In genomic region chr11:61602775-61603569, GRCh38 we compare ENCODE assay signal across 10 cellular contexts. TPM values are rescaled to one million over a fixed set of nuclear protein-coding genes. Genes with fewer than 3 reads are reported as not detected.
DNase-seq lines count a peak whose midpoint lies in the region; ATAC-seq, FAIRE-seq and TF ChIP-seq lines count a peak whose summit lies in the region.
"Had no signal": no experiment of that assay in that cellular context is flagged by ENCODE, and none has a peak within 500 bp of the region (broad histone marks: within the 10 kb centered on the region; RNA-seq: fewer than 3 reads in every experiment).

No MANE protein-coding gene starts in this region.

- no peak overlapping the region for H3K4me3 Mint-ChIP-seq in activated CD4-positive, alpha-beta T cell treated with anti-CD3 and anti-CD28 coated beads for 36 hours
- H3K4me3 Mint-ChIP-seq: naive B cell had no signal

- ATAC-seq in activated CD4-positive, alpha-beta T cell treated with anti-CD3 and anti-CD28 coated beads for 36 hours = no peak

- peaks cover 16% of the 10 kb centered on the region for H3K27me3 Mint-ChIP-seq in activated CD4-positive, alpha-beta T cell treated with anti-CD3 and anti-CD28 coated beads for 36 hours

- in situ Hi-C loops in astrocyte of the cerebellum (cut with HindIII; ENCODE audit: low sequenced_read_pairs) = no loop called here

- H3K4me1 ChIP-seq in keratinocyte (ENCODE audit: control insufficient read depth, extremely low read depth, insufficient read depth, low read length) = peaks cover 24% of the 10 kb centered on the region

- H3K36me3 ChIP-seq in keratinocyte (ENCODE audit: control insufficient read depth in 2 of 2, extremely low read depth in 1 of 2, insufficient read depth in 2 of 2, low read length in 2 of 2) = no peaks in the 10 kb centered on the region

- H3K27ac ChIP-seq in keratinocyte (ENCODE audit: control insufficient read depth, insufficient read depth, low read length) = peak overlapping the region; percentile 85
- H3K27ac ChIP-seq: 22Rv1 had no signal

- CTCF ChIA-PET in activated CD4-positive, alpha-beta T cell treated with anti-CD3 and anti-CD28 coated beads for 36 hours (lab: Charles Lee) = no interaction called here

- no peaks in the 10 kb centered on the region for H3K79me2 ChIP-seq in keratinocyte (ENCODE audit: control insufficient read depth, insufficient read depth, low read length)

- DNase-seq in NCI-H1092 treated with DMSO at 0.1 percent for 48 hours (lab: John Stamatoyannopoulos, UW) (peak; percentile 45), NCI-H1092 (lab: John Stamatoyannopoulos, UW) (no peak), astrocyte of the cerebellum (ENCODE audit: low read depth) (peak; percentile 70), keratinocyte (ENCODE audit: low read depth, low spot score) (peak; percentile 97), urothelium cell line (ENCODE audit: low spot score) (peak; percentile 73), NCI-H2196 (lab: John Stamatoyannopoulos, UW; ENCODE audit: unreplicated experiment) (no peak), NCI-H1436 (lab: John Stamatoyannopoulos, UW) (no peak)
- no peak for DNase-seq in activated CD4-positive, alpha-beta T cell treated with anti-CD3 and anti-CD28 coated beads for 36 hours
- DNase-seq: naive B cell had no signal

- H3K4me1 Mint-ChIP-seq in activated CD4-positive, alpha-beta T cell treated with anti-CD3 and anti-CD28 coated beads for 36 hours = no peaks in the 10 kb centered on the region
- H3K4me1 Mint-ChIP-seq: naive B cell had no signal

- POLR2A ChIA-PET in activated CD4-positive, alpha-beta T cell treated with anti-CD3 and anti-CD28 coated beads for 36 hours (lab: Charles Lee) = no interaction called here

- H3K36me3 Mint-ChIP-seq in activated CD4-positive, alpha-beta T cell treated with anti-CD3 and anti-CD28 coated beads for 36 hours (ENCODE audit: low read depth) = no peaks in the 10 kb centered on the region
- H3K36me3 Mint-ChIP-seq: naive B cell had no signal

- H3K4me3 ChIP-seq in astrocyte of the cerebellum (ENCODE audit: low read depth, low read length) (no peak overlapping the region), keratinocyte (ENCODE audit: control insufficient read depth in 2 of 3, extremely low read depth in 1 of 3, insufficient read depth in 2 of 3, low read depth in 1 of 3, low read length in 3 of 3) (peak overlapping the region in 1 of 3 experiments; percentile 54)

- peaks cover 7% of the 10 kb centered on the region for H3K27me3 ChIP-seq in keratinocyte (ENCODE audit: control insufficient read depth, extremely low read depth, insufficient read depth, low read length)

- peak overlapping the region; percentile 65 for H3K4me2 ChIP-seq in keratinocyte (ENCODE audit: control insufficient read depth, extremely low read depth, insufficient read depth, low read depth, low read length)

- peak overlapping the region; percentile 71 for H3K9ac ChIP-seq in keratinocyte (ENCODE audit: control insufficient read depth, extremely low read depth, insufficient read depth, low read length)

- no peaks in the 10 kb centered on the region for H3K9me3 ChIP-seq in keratinocyte (ENCODE audit: control insufficient read depth, low read depth, low read length)

- no peak overlapping the region for H3K27ac Mint-ChIP-seq in activated CD4-positive, alpha-beta T cell treated with anti-CD3 and anti-CD28 coated beads for 36 hours
- H3K27ac Mint-ChIP-seq: naive B cell had no signal

- H4K20me1 ChIP-seq in keratinocyte (ENCODE audit: control insufficient read depth, extremely low read depth, insufficient read depth, low read length) = no peaks in the 10 kb centered on the region

- intact Hi-C loops in activated CD4-positive, alpha-beta T cell treated with anti-CD3 and anti-CD28 coated beads for 36 hours (cut with DNase I, micrococcal nuclease) = no loop called here

- H3K9me1 ChIP-seq in keratinocyte (ENCODE audit: control insufficient read depth, extremely low read depth, insufficient read depth, low read length) = peaks cover 3% of the 10 kb centered on the region

- FAIRE-seq in keratinocyte (lab: Jason Lieb, UNC) (peak; percentile 91), urothelium cell line (lab: Jason Lieb, UNC) (peak; percentile 27)

- H2AFZ ChIP-seq in keratinocyte (ENCODE audit: control insufficient read depth, low read length) = peak overlapping the region; percentile 52

- no peaks in the 10 kb centered on the region for H3K9me3 Mint-ChIP-seq in activated CD4-positive, alpha-beta T cell treated with anti-CD3 and anti-CD28 coated beads for 36 hours (ENCODE audit: low read depth)
- H3K9me3 Mint-ChIP-seq: naive B cell had no signal

- TF ChIP-seq CTCF in astrocyte of the cerebellum (IDR thresholded peaks at IDR 0.05; ENCODE audit: low read depth, low read length, missing control alignments) = no peak
- TF ChIP-seq CTCF in keratinocyte (optimal IDR thresholded peaks at IDR 0.05 in 1 of 3, IDR thresholded peaks at IDR 0.05 in 1 of 3, conservative IDR thresholded peaks at IDR 0.05 in 1 of 3; ENCODE audit: extremely low read depth in 1 of 3, insufficient read depth in 2 of 3, low read length in 3 of 3) = peak in 1 of 3 experiments; percentile 4

- dilution Hi-C loops in keratinocyte (cut with MboI; ENCODE audit: extremely low pct_ligation_motif_present, low sequenced_read_pairs) = no loop called here

RNA-seq across cellular contexts. Expression of gene SYT7, which starts 22.1 kb away (rescaled TPM):
- 2.0 to 4.4 TPM (median 2.6 TPM) in 3 replicates for polyA plus RNA-seq in keratinocyte
- 3.2 TPM for polyA plus RNA-seq in keratinocyte (2011; ENCODE audit: low read depth)
- 2.3 and 4.0 TPM in 2 replicates for polyA plus RNA-seq in keratinocyte (2011; cell fraction: cytosol; rRNA removed)
- polyA plus RNA-seq in keratinocyte (2011; cell fraction: nucleus; rRNA removed) = 4.4 and 6.4 TPM in 2 replicates
- 3.1 and 3.3 TPM in 2 replicates for polyA plus RNA-seq in keratinocyte (2012; ENCODE audit: low replicate concordance)
- 2.0 to 8.5 TPM (median 4.3 TPM) in 3 replicates for polyA minus RNA-seq in keratinocyte
- polyA minus RNA-seq in keratinocyte (2011; cell fraction: cytosol; rRNA and poly(A)+ RNA removed) = 4.2 TPM
- 3.7 and 6.8 TPM in 2 replicates for polyA minus RNA-seq in keratinocyte (2011; cell fraction: nucleus; rRNA and poly(A)+ RNA removed)
- under 1 TPM in 1 of 2 experiments, not detected in 1; 0.04 TPM for total RNA-seq in activated CD4-positive, alpha-beta T cell treated with anti-CD3 and anti-CD28 coated beads for 36 hours

Comparison
In these comparisons a context has a peak if more than half of its experiments do, and no peak if none do; other contexts are left out.
1. DNase-seq: peak in NCI-H1092 treated with DMSO at 0.1 percent for 48 hours (single experiment), astrocyte of the cerebellum (single experiment), keratinocyte (single experiment) and urothelium cell line (single experiment); none in NCI-H1092 (single experiment), NCI-H2196 (single experiment), activated CD4-positive, alpha-beta T cell treated with anti-CD3 and anti-CD28 coated beads for 36 hours (single experiment) and NCI-H1436 (single experiment).